ENCODE assay signal across 18 cellular contexts in genomic region chr2:224033601-224034000, GRCh38.
"Had no signal": no experiment of that assay in that cellular context is flagged by ENCODE, and none has a peak within 500 bp of the region (broad histone marks: within the 10 kb centered on the region; RNA-seq: fewer than 3 reads in every experiment).

No MANE protein-coding gene starts in this region.

- H3K9me3 ChIP-seq: esophagus squamous epithelium, lower lobe of right lung, spleen had no signal

- H3K36me3 ChIP-seq: brain microvascular endothelial cell, esophagus squamous epithelium, lower lobe of right lung, spleen had no signal

- DNase-seq: activated B cell treated with CpG ODN at 0.5 μM for 24 hours; activated CD4-positive, alpha-beta T cell treated with anti-CD3 and anti-CD28 coated beads, Interleukin-2, amount 10 ng/mL, durations not matched to agents 24 days and 14 days; activated CD8-positive, alpha-beta memory T cell treated with anti-CD3 and anti-CD28 coated beads, Interleukin-2, amount 50 U/mL, for 4 hours; activated CD8-positive, alpha-beta T cell treated with anti-CD3 and anti-CD28 coated beads, Interleukin-2, amount 10 ng/mL, durations not matched to agents 7 days and 5 days; activated effector memory CD4-positive, alpha-beta T cell treated with anti-CD3 and anti-CD28 coated beads, Interleukin-2, amount 50 U/mL, for 16 hours; activated naive CD8-positive, alpha-beta T cell treated with anti-CD3 and anti-CD28 coated beads for 36 hours; activated T-cell treated with anti-CD3 and anti-CD28 coated beads, Interleukin-2, amount 50 U/mL, for 48 hours; brain microvascular endothelial cell; esophagus squamous epithelium; foreskin melanocyte; left colon; lower lobe of right lung; spleen; stimulated activated CD4-positive, alpha-beta T cell treated with anti-CD3 and anti-CD28 coated beads, Interleukin-1b, Interleukin-23, amount 100 ng/mL, for 48 hours; stimulated activated naive CD8-positive, alpha-beta T cell treated with anti-CD3 and anti-CD28 coated beads, Interleukin-15, amount 100 ng/mL, for 72 hours; T-helper 17 cell had no signal

- ATAC-seq: activated CD8-positive, alpha-beta T cell treated with anti-CD3 and anti-CD28 coated beads, Interleukin-2, amount 10 ng/mL, durations not matched to agents 7 days and 5 days; left colon; lower lobe of right lung; sciatic nerve; stimulated activated naive CD8-positive, alpha-beta T cell treated with anti-CD3 and anti-CD28 coated beads, Interleukin-15, amount 100 ng/mL, for 72 hours; T-helper 17 cell had no signal

- H3K27ac ChIP-seq: brain microvascular endothelial cell, coronary artery, lower lobe of right lung, spleen had no signal

- H3K4me3 ChIP-seq: coronary artery, esophagus squamous epithelium, lower lobe of right lung, spleen had no signal

- H3K27me3 ChIP-seq: brain microvascular endothelial cell had no signal
